9 cellular contexts compared by ENCODE assay signal in genomic region chr1:25435315-25436103, GRCh38. TPM values are rescaled to one million over a fixed set of nuclear protein-coding genes. Genes with fewer than 3 reads are reported as not detected.
DNase-seq lines count a peak whose midpoint lies in the region; ATAC-seq and TF ChIP-seq lines count a peak whose summit lies in the region.
"Had no signal": no experiment of that assay in that cellular context is flagged by ENCODE, and none has a peak within 500 bp of the region (broad histone marks: within the 10 kb centered on the region; RNA-seq: fewer than 3 reads in every experiment).

No MANE protein-coding gene starts in this region.

- H3K9me2 ChIP-seq in MM.1S (replicated peaks; ENCODE audit: insufficient read depth, low read length) (no peaks in the 10 kb centered on the region), neural cell (ENCODE audit: insufficient read depth, low read length) (no peaks in the 10 kb centered on the region)

- peak overlapping the region; percentile 8 for H3K27ac ChIP-seq in CD8-positive, alpha-beta memory T cell (ENCODE audit: low read depth, low read length)
- H3K27ac ChIP-seq in MM.1S (ENCODE audit: low read length) (peak overlapping the region; percentile 1; the same call in 1 of the 2 replicates), neural cell (ENCODE audit: low read length) (no peak overlapping the region)

- no peak for ATAC-seq in GM21825 (IDR thresholded peaks at IDR 0.05; ENCODE audit: unreplicated experiment)

- H2AFZ ChIP-seq in MM.1S (ENCODE audit: low read length) (no peak overlapping the region), neural cell (ENCODE audit: low read depth, low read length) (no peak overlapping the region)

- H3K4me3 ChIP-seq in CD8-positive, alpha-beta memory T cell (ENCODE audit: low read length): peak overlapping the region; percentile 29
- H3K4me3 ChIP-seq in MM.1S (ENCODE audit: low read length) (no peak overlapping the region; the same call in 1 of the 2 replicates), neural cell (ENCODE audit: low read length) (peak overlapping the region; percentile 94)

- peaks cover 53% of the 10 kb centered on the region for H3K4me1 ChIP-seq in CD8-positive, alpha-beta memory T cell (ENCODE audit: insufficient read depth, low read length)
- H3K4me1 ChIP-seq in MM.1S (ENCODE audit: low read length): peaks cover 22% of the 10 kb centered on the region

- no peaks in the 10 kb centered on the region for H3K36me3 ChIP-seq in CD8-positive, alpha-beta memory T cell (ENCODE audit: insufficient read depth, low read length)
- no peaks in the 10 kb centered on the region for H3K36me3 ChIP-seq in MM.1S (replicated peaks; ENCODE audit: insufficient read depth, low read length)
- no peaks in the 10 kb centered on the region for H3K36me3 ChIP-seq in neural cell (ENCODE audit: insufficient read depth, low read length)

- CTCF ChIA-PET in CD8-positive, alpha-beta memory T cell (lab: Charles Lee): no interaction called here
- CTCF ChIA-PET in MCF 10A (lab: Yijun Ruan, JAX): interaction anchor here (1.9 kb wide), 1 partner anchor 85 kb away, joined by 6 read pairs; no protein-coding TSS in a partner anchor

- intact Hi-C loops in MCF 10A (cut with micrococcal nuclease): no loop called here

- H3K27me3 Mint-ChIP-seq in CD8-positive, alpha-beta memory T cell: no peaks in the 10 kb centered on the region
- H3K27me3 Mint-ChIP-seq in MCF 10A (ENCODE audit: insufficient read depth, unreplicated experiment): no peaks in the 10 kb centered on the region
- H3K27me3 Mint-ChIP-seq in endothelial cell (ENCODE audit: unreplicated experiment): no peaks in the 10 kb centered on the region

- no peaks in the 10 kb centered on the region for H3K9me3 ChIP-seq in CD8-positive, alpha-beta memory T cell (ENCODE audit: low read length)
- H3K9me3 ChIP-seq in MM.1S (replicated peaks; ENCODE audit: insufficient read depth, low read length) (no peaks in the 10 kb centered on the region), neural cell (ENCODE audit: low read length) (no peaks in the 10 kb centered on the region)

- no peaks in the 10 kb centered on the region for H3K9me3 Mint-ChIP-seq in CD8-positive, alpha-beta memory T cell
- H3K9me3 Mint-ChIP-seq in MCF 10A (ENCODE audit: unreplicated experiment) (no peaks in the 10 kb centered on the region), endothelial cell (ENCODE audit: unreplicated experiment) (no peaks in the 10 kb centered on the region)

- no TSS peak for BruUV-seq in MCF 10A (replicated peaks; lab: Mats Ljungman, UMichigan)

- H3K4me2 ChIP-seq in MM.1S (ENCODE audit: low read depth, low read length) (peak overlapping the region; percentile 38), neural cell (ENCODE audit: low read length) (peak overlapping the region; percentile 48)

- H3K9ac ChIP-seq in MM.1S (ENCODE audit: low read length) (no peak overlapping the region), neural cell (ENCODE audit: low read length) (no peak overlapping the region)

- no peaks in the 10 kb centered on the region for H3K27me3 ChIP-seq in CD8-positive, alpha-beta memory T cell (ENCODE audit: insufficient read depth, low read length, poor library complexity, severe bottlenecking)
- no peaks in the 10 kb centered on the region for H3K27me3 ChIP-seq in MM.1S (replicated peaks; ENCODE audit: insufficient read depth, low read length)
- no peaks in the 10 kb centered on the region for H3K27me3 ChIP-seq in neural cell (ENCODE audit: insufficient read depth, low read depth, low read length)

- peaks cover 0 to 11% (median 0%) of the 10 kb centered on the region in 3 donors for H3K36me3 Mint-ChIP-seq in CD8-positive, alpha-beta memory T cell
- H3K36me3 Mint-ChIP-seq in MCF 10A (ENCODE audit: insufficient read depth, unreplicated experiment) (no peaks in the 10 kb centered on the region), endothelial cell (ENCODE audit: low read depth, unreplicated experiment) (no peaks in the 10 kb centered on the region)

- peak overlapping the region; percentile 55 to 93 (median 83) for H3K27ac Mint-ChIP-seq in CD8-positive, alpha-beta memory T cell
- H3K27ac Mint-ChIP-seq in MCF 10A (ENCODE audit: low read depth, unreplicated experiment) (peak overlapping the region; percentile 39), endothelial cell (ENCODE audit: unreplicated experiment) (no peak overlapping the region)

- peak overlapping the region; percentile 51 to 80 (median 59) for H3K4me3 Mint-ChIP-seq in CD8-positive, alpha-beta memory T cell
- H3K4me3 Mint-ChIP-seq in MCF 10A (ENCODE audit: unreplicated experiment) (peak overlapping the region; percentile 56), endothelial cell (ENCODE audit: unreplicated experiment) (no peak overlapping the region)

- TF ChIP-seq EP300 in neural cell (conservative IDR thresholded peaks at IDR 0.05; ENCODE audit: poor library complexity, severe bottlenecking): no peak

- TF ChIP-seq CTCF in MM.1S (IDR thresholded peaks at IDR 0.05; ENCODE audit: low read length): no peak
- TF ChIP-seq CTCF in MCF 10A (IDR thresholded peaks at IDR 0.05; ENCODE audit: unreplicated experiment): no peak
- no peak for TF ChIP-seq CTCF in neural cell (IDR thresholded peaks at IDR 0.05; ENCODE audit: poor library complexity, severe bottlenecking)
- no peak for TF ChIP-seq CTCF in endothelial cell (IDR thresholded peaks at IDR 0.05; ENCODE audit: unreplicated experiment)

- no peak for DNase-seq in CD8-positive, alpha-beta memory T cell
- DNase-seq in MM.1S (peak; percentile 37), MCF 10A (ENCODE audit: unreplicated experiment) (peak; percentile 58), NCI-H2171 treated with DMSO at 0.1 percent for 48 hours (lab: John Stamatoyannopoulos, UW) (no peak), NCI-H1105 (lab: John Stamatoyannopoulos, UW) (no peak), endothelial cell (ENCODE audit: low spot score) (no peak)
- DNase-seq: NCI-H446 had no signal

- peaks cover 12% of the 10 kb centered on the region; the same call in 1 of the 2 replicates for H3F3A ChIP-seq in MM.1S (ENCODE audit: insufficient read depth, low read length)
- H3F3A ChIP-seq in neural cell (ENCODE audit: insufficient read depth, low read length, poor library complexity, severe bottlenecking): no peaks in the 10 kb centered on the region

- TF ChIP-seq RAD21 in neural cell (conservative IDR thresholded peaks at IDR 0.05): no peak

- H4K20me1 ChIP-seq in MM.1S (ENCODE audit: insufficient read depth, low read length) (no peaks in the 10 kb centered on the region), neural cell (ENCODE audit: insufficient read depth) (peaks cover 60% of the 10 kb centered on the region)

- POLR2A ChIA-PET in CD8-positive, alpha-beta memory T cell (lab: Charles Lee): interaction anchor here (1.6 kb wide), 1 partner anchor 188 kb away, joined by 3 read pairs; the partner anchor contains the start of gene RSRP1
- POLR2A ChIA-PET in MCF 10A (lab: Yijun Ruan, JAX): interaction anchor here (0.5 to 1.5 kb wide), 8 partner anchors 10 to 437 kb away, joined by 3 to 5 read pairs (median 3); partner anchors contain the start of genes MTFR1L and RSRP1

- H3K4me1 Mint-ChIP-seq in CD8-positive, alpha-beta memory T cell: peaks cover 54 to 66% (median 56%) of the 10 kb centered on the region in 3 donors
- H3K4me1 Mint-ChIP-seq in MCF 10A (ENCODE audit: insufficient read depth, unreplicated experiment): peaks cover 36% of the 10 kb centered on the region
- H3K4me1 Mint-ChIP-seq in endothelial cell (ENCODE audit: unreplicated experiment): peaks cover 47% of the 10 kb centered on the region

- peaks cover 54% of the 10 kb centered on the region for H3K79me2 ChIP-seq in MM.1S (ENCODE audit: low read length)
- H3K79me2 ChIP-seq in neural cell (replicated peaks; ENCODE audit: insufficient read depth, low read length): peaks cover 94% of the 10 kb centered on the region

TF ChIP-seq in neural cell, 6 proteins besides CTCF, POLR2A, EP300 and RAD21:
- no peak for TF ChIP-seq SMC3 (conservative IDR thresholded peaks at IDR 0.05; ENCODE audit: poor library complexity)
- TF ChIP-seq MXI1 (conservative IDR thresholded peaks at IDR 0.05; ENCODE audit: poor library complexity, severe bottlenecking): no peak
- TF ChIP-seq EZH2 (IDR thresholded peaks at IDR 0.05; ENCODE audit: borderline replicate concordance, insufficient read depth, low read length, poor library complexity, severe bottlenecking): no peak
- no peak for TF ChIP-seq REST (IDR thresholded peaks at IDR 0.05; ENCODE audit: borderline replicate concordance)
- no peak for TF ChIP-seq POLR2AphosphoS5 (IDR thresholded peaks at IDR 0.05)

RNA-seq across cellular contexts. Expression of gene MACO1, which starts 4.8 kb away (rescaled TPM):
- 10 to 100 TPM; 14.7 to 15.6 TPM for total RNA-seq in CD8-positive, alpha-beta memory T cell
- polyA plus RNA-seq in CD8-positive, alpha-beta memory T cell: 7.5 TPM
- 17.4 and 19.3 TPM in 2 replicates for total RNA-seq in MCF 10A (2022)
- polyA plus RNA-seq in neural cell: 56.6 and 58.1 TPM in 2 replicates
- 100 and 107 TPM in 2 replicates for polyA minus RNA-seq in neural cell
- total RNA-seq in endothelial cell (ENCODE audit: unreplicated experiment): 35.9 TPM

RNA-seq across cellular contexts. Expression of gene RHCE, which starts 14.9 kb away (rescaled TPM):
- under 1 TPM; 0.26 to 0.33 TPM for total RNA-seq in CD8-positive, alpha-beta memory T cell
- polyA plus RNA-seq in CD8-positive, alpha-beta memory T cell: 0.18 TPM
- total RNA-seq in MCF 10A (2022): 0.42 and 0.61 TPM in 2 replicates
- 1.1 and 1.7 TPM in 2 replicates for polyA plus RNA-seq in neural cell
- polyA minus RNA-seq in neural cell: 0.46 and 0.97 TPM in 2 replicates
- total RNA-seq in endothelial cell (ENCODE audit: unreplicated experiment): 2.4 TPM

Comparison
In these comparisons a context has a peak if more than half of its experiments do, and no peak if none do; other contexts are left out.
1. DNase-seq: peak in MM.1S (single experiment) and MCF 10A (single experiment); none in CD8-positive, alpha-beta memory T cell (0 of 5), NCI-H2171 treated with DMSO at 0.1 percent for 48 hours (single experiment), NCI-H1105 (single experiment) and endothelial cell (single experiment).